In the genomic region with DNA sequence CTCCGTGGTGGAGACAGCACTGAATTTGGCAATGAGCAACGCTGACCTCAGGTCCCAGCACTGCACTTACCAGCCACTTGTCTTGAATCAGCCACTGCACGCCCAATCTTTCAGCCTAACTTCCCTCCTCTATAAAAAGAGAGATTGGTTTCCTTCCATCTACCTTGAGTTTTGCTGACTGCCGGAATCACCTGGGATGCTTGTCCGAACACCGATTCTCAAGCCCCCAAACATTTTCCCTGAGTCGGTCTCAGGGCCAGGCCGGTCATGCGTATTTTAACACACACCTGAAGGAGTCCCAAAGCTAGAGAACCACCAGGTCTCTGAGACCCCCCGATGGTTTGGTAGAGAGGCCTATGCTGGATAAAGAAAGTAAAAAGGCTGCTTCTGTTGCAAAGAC, we compare ENCODE assay signal across 25 cellular contexts.
"Had no signal": no experiment of that assay in that cellular context is flagged by ENCODE, and none has a peak within 500 bp of the region (broad histone marks: within the 10 kb centered on the region; RNA-seq: fewer than 3 reads in every experiment).

No MANE protein-coding gene starts in this region.

- FAIRE-seq: colon, endometrium, endothelial cell of umbilical vein had no signal

- ATAC-seq: activated T-cell treated with anti-CD3 and anti-CD28 coated beads, Interleukin-2, amount 50 U/mL, for 72 hours; body of pancreas; gastroesophageal sphincter had no signal

- H3K36me3 ChIP-seq: adrenal gland, esophagus squamous epithelium, gastroesophageal sphincter had no signal

- H3K27ac ChIP-seq: adrenal gland, body of pancreas, epithelial cell of prostate, esophagus squamous epithelium, gastroesophageal sphincter had no signal

- H3K27me3 ChIP-seq: adrenal gland, body of pancreas had no signal

- DNase-seq: activated CD4-positive, alpha-beta memory T cell treated with anti-CD3 and anti-CD28 coated beads, Interleukin-2, amount 10 ng/mL, durations not matched to agents 7 days and 5 days; activated CD4-positive, alpha-beta T cell treated with anti-CD3 and anti-CD28 coated beads for 1 hour; activated CD4-positive, alpha-beta T cell treated with anti-CD3 and anti-CD28 coated beads for 4 hours; activated CD4-positive, alpha-beta T cell treated with anti-CD3 and anti-CD28 coated beads, Interleukin-2, amount 10 ng/mL, durations not matched to agents 7 days and 5 days; activated CD4-positive, alpha-beta T cell treated with anti-CD3 and anti-CD28 coated beads, Interleukin-2, amount 50 U/mL, for 4 hours; activated CD8-positive, alpha-beta memory T cell treated with anti-CD3 and anti-CD28 coated beads, Interleukin-2, amount 50 U/mL, for 48 hours; activated naive CD4-positive, alpha-beta T cell treated with anti-CD3 and anti-CD28 coated beads for 36 hours; activated naive CD8-positive, alpha-beta T cell treated with anti-CD3 and anti-CD28 coated beads for 36 hours; activated naive CD8-positive, alpha-beta T cell treated with anti-CD3 and anti-CD28 coated beads, Interleukin-2, amount 50 U/mL, for 24 hours; activated T-cell treated with anti-CD3 and anti-CD28 coated beads for 4 hours; activated T-cell treated with anti-CD3 and anti-CD28 coated beads, Interleukin-2, amount 50 U/mL, for 24 hours; activated T-cell treated with anti-CD3 and anti-CD28 coated beads, Interleukin-2, amount 50 U/mL, for 72 hours; adrenal gland; amygdala; aorta; body of pancreas; effector CD8-positive, alpha-beta T cell; esophagus squamous epithelium; foreskin melanocyte; T-helper 2 cell had no signal

- H3K9me3 ChIP-seq: adrenal gland, body of pancreas, esophagus squamous epithelium, gastroesophageal sphincter had no signal

- H3K4me3 ChIP-seq: adrenal gland, body of pancreas, esophagus squamous epithelium, gastroesophageal sphincter had no signal

- H3K4me1 ChIP-seq: adrenal gland, body of pancreas, esophagus squamous epithelium, gastroesophageal sphincter had no signal
